1 cellular context compared by ENCODE assay signal in the genomic region with DNA sequence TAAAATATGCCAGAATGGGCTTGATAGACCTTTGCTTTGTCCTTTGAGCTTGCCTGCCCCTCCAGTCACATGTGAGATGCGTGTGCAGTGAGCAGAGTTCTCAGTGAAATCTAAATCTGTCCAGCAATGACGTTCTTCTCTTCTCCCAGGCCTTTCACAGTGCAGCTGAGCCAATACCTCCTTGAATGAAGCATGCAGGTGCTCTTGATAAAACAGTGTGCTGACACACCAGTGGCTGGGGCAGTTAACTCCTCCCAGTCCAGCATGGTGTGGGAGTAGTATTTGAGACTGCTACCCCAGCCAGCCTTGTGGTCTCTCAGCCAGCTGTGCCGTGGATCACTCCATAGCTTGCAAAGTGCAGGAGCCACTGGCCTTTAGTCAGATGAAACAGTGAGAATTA.
TF ChIP-seq lines count a peak whose summit lies in the region.

No MANE protein-coding gene starts in this region.

TF ChIP-seq in H1, 55 proteins besides CTCF, POLR2A, EP300 and RAD21 (continued from another document):
- TF ChIP-seq YY1 (IDR thresholded peaks at IDR 0.05; ENCODE audit: low read depth, low read length) (no peak), SAP30 (IDR thresholded peaks at IDR 0.05; ENCODE audit: insufficient read depth, insufficient replicate concordance, low read length) (no peak), TCF12 (IDR thresholded peaks at IDR 0.05; ENCODE audit: low read depth, low read length) (no peak), SP2 (IDR thresholded peaks at IDR 0.05; ENCODE audit: low read length) (no peak), PHF8 (conservative IDR thresholded peaks at IDR 0.05; ENCODE audit: low read depth, low read length) (no peak), TAF1 (IDR thresholded peaks at IDR 0.05; ENCODE audit: low read depth, low read length) (no peak), POU5F1 (IDR thresholded peaks at IDR 0.05; ENCODE audit: low read depth, low read length) (no peak), RFX5 (IDR thresholded peaks at IDR 0.05; ENCODE audit: borderline replicate concordance, low read depth, low read length) (no peak), SP4 (IDR thresholded peaks at IDR 0.05; ENCODE audit: low read length) (no peak), BCL11A (IDR thresholded peaks at IDR 0.05; ENCODE audit: low read depth in 2 of 2, low read length in 2 of 2) (no peak)
- TF ChIP-seq, protein P1, sequence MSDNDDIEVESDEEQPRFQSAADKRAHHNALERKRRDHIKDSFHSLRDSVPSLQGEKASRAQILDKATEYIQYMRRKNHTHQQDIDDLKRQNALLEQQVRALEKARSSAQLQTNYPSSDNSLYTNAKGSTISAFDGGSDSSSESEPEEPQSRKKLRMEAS (IDR thresholded peaks at IDR 0.05): no peak
